In genomic region chr1:49229555-49229954, GRCh38 we compare ENCODE assay signal across 20 cellular contexts.
A peak's percentile ranks its signal among the peaks of the same experiment; 100 is the strongest.
DNase-seq lines count a peak whose midpoint lies in the region; ATAC-seq and TF ChIP-seq lines count a peak whose summit lies in the region.
"Had no signal": no experiment of that assay in that cellular context is flagged by ENCODE, and none has a peak within 500 bp of the region (broad histone marks: within the 10 kb centered on the region; RNA-seq: fewer than 3 reads in every experiment).

No MANE protein-coding gene starts in this region.

- H3K9me3 ChIP-seq in Caco-2 (no peaks in the 10 kb centered on the region), Karpas-422 (ENCODE audit: low read length) (no peaks in the 10 kb centered on the region), OCI-LY7 (ENCODE audit: low read length) (no peaks in the 10 kb centered on the region)
- H3K9me3 ChIP-seq: gastrocnemius medialis, prostate gland had no signal

- H3K4me2 ChIP-seq in Karpas-422 (ENCODE audit: low read depth, low read length, poor library complexity, severe bottlenecking): no peak overlapping the region
- no peak overlapping the region for H3K4me2 ChIP-seq in OCI-LY7 (ENCODE audit: low read length)

- intact Hi-C loops in Caco-2 (cut with micrococcal nuclease; ENCODE audit: unreplicated experiment) (no loop called here), OCI-LY7 (cut with micrococcal nuclease; ENCODE audit: unreplicated experiment) (no loop called here)

- no peaks in the 10 kb centered on the region for H3K27me3 Mint-ChIP-seq in Caco-2 (ENCODE audit: insufficient read depth, unreplicated experiment)
- H3K27me3 Mint-ChIP-seq in endothelial cell (ENCODE audit: unreplicated experiment): no peaks in the 10 kb centered on the region
- H3K27me3 Mint-ChIP-seq: activated naive CD8-positive, alpha-beta T cell; brain had no signal

- H2AFZ ChIP-seq in Karpas-422 (ENCODE audit: low read length) (no peak overlapping the region), OCI-LY7 (ENCODE audit: low read length) (no peak overlapping the region)

- BruUV-seq in Caco-2 (replicated peaks; lab: Mats Ljungman, UMichigan) (no TSS peak), OCI-LY7 (replicated peaks; lab: Mats Ljungman, UMichigan) (no TSS peak)

- DNase-seq in Caco-2 (peak; percentile 24 to 41), HT1080 (ENCODE audit: low read depth) (peak; percentile 17), brain microvascular endothelial cell (no peak), left kidney (ENCODE audit: low read depth, low spot score) (peak; percentile 13), Karpas-422 (no peak), endothelial cell (ENCODE audit: low spot score) (no peak), OCI-LY7 (ENCODE audit: low spot score) (no peak)
- DNase-seq: activated CD8-positive, alpha-beta memory T cell treated with anti-CD3 and anti-CD28 coated beads for 24 hours; gastrocnemius medialis; GF-D8; NCI-H1694; NCI-H446 treated with DMSO at 0.1 percent for 48 hours; nephron progenitor cell; SIG-M5; stimulated activated CD4-positive, alpha-beta T cell treated with anti-CD3 and anti-CD28 coated beads, Interleukin-4, amount 100 ng/mL, for 4 hours had no signal

- H3K27ac Mint-ChIP-seq in Caco-2 (ENCODE audit: unreplicated experiment): no peak overlapping the region
- no peak overlapping the region for H3K27ac Mint-ChIP-seq in endothelial cell (ENCODE audit: unreplicated experiment)
- H3K27ac Mint-ChIP-seq: activated naive CD8-positive, alpha-beta T cell; activated T-helper 1 cell treated with anti-CD3 and anti-CD28 coated beads, Interleukin-12 subunit alpha, Interleukin-12 subunit beta, Interleukin-2, Interleukin-4 antibody, amounts not matched to agents 30 ng/mL and 10 ng/mL and 1 ng/mL, durations not matched to agents 14 hours and 24 hours and 36 hours; brain; nephron progenitor cell had no signal

- H3K9ac ChIP-seq in Karpas-422 (ENCODE audit: low read length): no peak overlapping the region

- H3K36me3 ChIP-seq in Caco-2 (ENCODE audit: control insufficient read depth, insufficient read depth, low read length) (no peaks in the 10 kb centered on the region), brain microvascular endothelial cell (replicated peaks) (no peaks in the 10 kb centered on the region), Karpas-422 (ENCODE audit: insufficient read depth, low read length) (no peaks in the 10 kb centered on the region), OCI-LY7 (ENCODE audit: insufficient read depth, low read length) (no peaks in the 10 kb centered on the region)
- H3K36me3 ChIP-seq: gastrocnemius medialis, prostate gland had no signal

- POLR2A ChIA-PET in Caco-2 (lab: Charles Lee): no interaction called here
- POLR2A ChIA-PET in OCI-LY7 (lab: Charles Lee): no interaction called here

- no peaks in the 10 kb centered on the region for H3K27me3 ChIP-seq in Caco-2 (replicated peaks; ENCODE audit: control insufficient read depth, insufficient read depth, low read length)
- H3K27me3 ChIP-seq in brain microvascular endothelial cell (replicated peaks): no peaks in the 10 kb centered on the region
- no peaks in the 10 kb centered on the region for H3K27me3 ChIP-seq in Karpas-422 (ENCODE audit: low read length)
- H3K27me3 ChIP-seq: gastrocnemius medialis had no signal

- no peaks in the 10 kb centered on the region for H3K9me3 Mint-ChIP-seq in Caco-2 (ENCODE audit: unreplicated experiment)
- no peaks in the 10 kb centered on the region for H3K9me3 Mint-ChIP-seq in endothelial cell (ENCODE audit: unreplicated experiment)
- H3K9me3 Mint-ChIP-seq: activated T-helper 1 cell treated with anti-CD3 and anti-CD28 coated beads, Interleukin-12 subunit alpha, Interleukin-12 subunit beta, Interleukin-2, Interleukin-4 antibody, amounts not matched to agents 30 ng/mL and 10 ng/mL and 1 ng/mL, durations not matched to agents 14 hours and 24 hours and 36 hours; brain had no signal

- H3K9me2 ChIP-seq in Karpas-422 (replicated peaks; ENCODE audit: insufficient read depth, low read length) (no peaks in the 10 kb centered on the region), OCI-LY7 (ENCODE audit: insufficient read depth, low read length) (no peaks in the 10 kb centered on the region)

- H3K4me3 ChIP-seq in Caco-2 (ENCODE audit: low read depth, low read length): no peak overlapping the region
- H3K4me3 ChIP-seq in brain microvascular endothelial cell (ENCODE audit: low read depth, low read length): no peak overlapping the region
- no peak overlapping the region for H3K4me3 ChIP-seq in Karpas-422 (ENCODE audit: low read length)
- no peak overlapping the region for H3K4me3 ChIP-seq in OCI-LY7 (ENCODE audit: low read depth, low read length, poor library complexity, severe bottlenecking)
- H3K4me3 ChIP-seq: gastrocnemius medialis, prostate gland had no signal

- no peaks in the 10 kb centered on the region for H4K20me1 ChIP-seq in Karpas-422 (ENCODE audit: insufficient read depth, low read depth, low read length)
- no peaks in the 10 kb centered on the region for H4K20me1 ChIP-seq in OCI-LY7 (ENCODE audit: insufficient read depth, low read length)

- H3K36me3 Mint-ChIP-seq in Caco-2 (ENCODE audit: insufficient read depth, unreplicated experiment): no peaks in the 10 kb centered on the region
- H3K36me3 Mint-ChIP-seq in endothelial cell (ENCODE audit: low read depth, unreplicated experiment): no peaks in the 10 kb centered on the region
- H3K36me3 Mint-ChIP-seq: activated naive CD8-positive, alpha-beta T cell; brain had no signal

- H3K4me1 ChIP-seq in Caco-2: no peaks in the 10 kb centered on the region
- H3K4me1 ChIP-seq in Karpas-422 (ENCODE audit: low read length): no peaks in the 10 kb centered on the region
- no peaks in the 10 kb centered on the region for H3K4me1 ChIP-seq in OCI-LY7 (ENCODE audit: insufficient read depth, low read length, poor library complexity, severe bottlenecking)
- H3K4me1 ChIP-seq: gastrocnemius medialis, prostate gland had no signal

- no peak for ATAC-seq in GM21619 (IDR thresholded peaks at IDR 0.05; ENCODE audit: unreplicated experiment)
- ATAC-seq: gastrocnemius medialis had no signal

- TF ChIP-seq CTCF in Caco-2 (IDR thresholded peaks at IDR 0.05; ENCODE audit: insufficient read depth in 1 of 2, low read depth in 1 of 2, low read length in 1 of 2, severe bottlenecking in 1 of 2, unreplicated experiment in 1 of 2) (peak in 1 of 2 experiments; percentile 19), brain microvascular endothelial cell (IDR thresholded peaks at IDR 0.05; ENCODE audit: low read depth, low read length, missing control alignments) (peak; percentile 17), endothelial cell (IDR thresholded peaks at IDR 0.05; ENCODE audit: unreplicated experiment) (no peak), OCI-LY7 (conservative IDR thresholded peaks at IDR 0.05; ENCODE audit: low read length) (no peak)

- in situ Hi-C loops in brain microvascular endothelial cell (cut with HindIII; ENCODE audit: low pct_ligation_motif_present, low sequenced_read_pairs): no loop called here

- H3K79me2 ChIP-seq in Karpas-422 (ENCODE audit: low read length) (no peaks in the 10 kb centered on the region), OCI-LY7 (ENCODE audit: insufficient read depth, low read depth, low read length) (no peaks in the 10 kb centered on the region)

- CTCF ChIA-PET in Caco-2 (lab: Charles Lee): no interaction called here
- CTCF ChIA-PET in OCI-LY7 (lab: Charles Lee; ENCODE audit: unreplicated experiment): no interaction called here

- no peaks in the 10 kb centered on the region for H3K4me1 Mint-ChIP-seq in Caco-2 (ENCODE audit: low read depth, unreplicated experiment)
- no peaks in the 10 kb centered on the region for H3K4me1 Mint-ChIP-seq in endothelial cell (ENCODE audit: unreplicated experiment)
- H3K4me1 Mint-ChIP-seq: brain, nephron progenitor cell had no signal

- H3K4me3 Mint-ChIP-seq in Caco-2 (ENCODE audit: unreplicated experiment): no peak overlapping the region
- no peak overlapping the region for H3K4me3 Mint-ChIP-seq in endothelial cell (ENCODE audit: unreplicated experiment)
- H3K4me3 Mint-ChIP-seq: activated naive CD8-positive, alpha-beta T cell; activated T-helper 1 cell treated with anti-CD3 and anti-CD28 coated beads, Interleukin-12 subunit alpha, Interleukin-12 subunit beta, Interleukin-2, Interleukin-4 antibody, amounts not matched to agents 30 ng/mL and 10 ng/mL and 1 ng/mL, durations not matched to agents 14 hours and 24 hours and 36 hours; brain; nephron progenitor cell had no signal

- H3K27ac ChIP-seq in brain microvascular endothelial cell: no peak overlapping the region
- H3K27ac ChIP-seq in Karpas-422 (ENCODE audit: low read length): no peak overlapping the region
- H3K27ac ChIP-seq in OCI-LY7 (ENCODE audit: low read depth, low read length, poor library complexity, severe bottlenecking): no peak overlapping the region
- H3K27ac ChIP-seq: gastrocnemius medialis, prostate gland had no signal

Comparison
In these comparisons a context has a peak if more than half of its experiments do, and no peak if none do; other contexts are left out.
1. DNase-seq: peak in Caco-2 (2 of 2), HT1080 (single experiment) and left kidney (single experiment); none in brain microvascular endothelial cell (single experiment), Karpas-422 (single experiment), endothelial cell (single experiment) and OCI-LY7 (single experiment).